Comparison of ENCODE assay signal across 22 cellular contexts in genomic region chr7:140967438-140967837, GRCh38.
"Had no signal": no experiment of that assay in that cellular context is flagged by ENCODE, and none has a peak within 500 bp of the region (broad histone marks: within the 10 kb centered on the region; RNA-seq: fewer than 3 reads in every experiment).

No MANE protein-coding gene starts in this region.

- H3K4me3 Mint-ChIP-seq: naive thymus-derived CD8-positive, alpha-beta T cell; nephron; neural crest cell; stimulated activated effector memory CD8-positive, alpha-beta T cell treated with anti-CD3 and anti-CD28 coated beads, Interleukin-12 subunit alpha, Interleukin-12 subunit beta, amount 100 ng/mL, for 72 hours; stimulated activated naive CD8-positive, alpha-beta T cell treated with anti-CD3 and anti-CD28 coated beads, Interleukin-15, Interleukin-2, amounts not matched to agents 100 ng/mL and 50 ng/mL, for 24 hours; type B pancreatic cell had no signal

- ATAC-seq: naive thymus-derived CD8-positive, alpha-beta T cell; sciatic nerve; stimulated activated effector memory CD8-positive, alpha-beta T cell treated with anti-CD3 and anti-CD28 coated beads, Interleukin-12 subunit alpha, Interleukin-12 subunit beta, amount 100 ng/mL, for 72 hours had no signal

- H3K4me3 ChIP-seq: left ventricle myocardium inferior, lung, right atrium auricular region, skin epidermis, suprapubic skin, thoracic aorta, tibial artery, uterus had no signal

- H3K36me3 ChIP-seq: left ventricle myocardium inferior, neutrophil, right atrium auricular region, suprapubic skin, thoracic aorta, tibial artery, uterus had no signal

- H3K9me3 Mint-ChIP-seq: naive thymus-derived CD8-positive, alpha-beta T cell; nephron; neural crest cell; stimulated activated effector memory CD8-positive, alpha-beta T cell treated with anti-CD3 and anti-CD28 coated beads, Interleukin-12 subunit alpha, Interleukin-12 subunit beta, amount 100 ng/mL, for 72 hours; stimulated activated naive CD8-positive, alpha-beta T cell treated with anti-CD3 and anti-CD28 coated beads, Interleukin-15, Interleukin-2, amounts not matched to agents 100 ng/mL and 50 ng/mL, for 24 hours; type B pancreatic cell had no signal

- H3K4me1 ChIP-seq: left ventricle myocardium inferior, right atrium auricular region, suprapubic skin, tibial artery, uterus had no signal

- H3K36me3 Mint-ChIP-seq: naive thymus-derived CD8-positive, alpha-beta T cell; stimulated activated effector memory CD8-positive, alpha-beta T cell treated with anti-CD3 and anti-CD28 coated beads, Interleukin-12 subunit alpha, Interleukin-12 subunit beta, amount 100 ng/mL, for 72 hours; type B pancreatic cell had no signal

- H3K9me3 ChIP-seq: neutrophil, right atrium auricular region, suprapubic skin, uterus had no signal

- DNase-seq: hypothalamus; islet precursor cell; left ventricle myocardium inferior; naive thymus-derived CD8-positive, alpha-beta T cell; occipital lobe; stimulated activated CD4-positive, alpha-beta T cell treated with anti-CD3 and anti-CD28 coated beads, Interleukin-4, amount 100 ng/mL, for 24 hours; stimulated activated naive CD4-positive, alpha-beta T cell; tibial artery; uterus had no signal

- H3K27ac Mint-ChIP-seq: naive thymus-derived CD8-positive, alpha-beta T cell; nephron; stimulated activated effector memory CD8-positive, alpha-beta T cell treated with anti-CD3 and anti-CD28 coated beads, Interleukin-12 subunit alpha, Interleukin-12 subunit beta, amount 100 ng/mL, for 72 hours; stimulated activated naive CD8-positive, alpha-beta T cell treated with anti-CD3 and anti-CD28 coated beads, Interleukin-15, Interleukin-2, amounts not matched to agents 100 ng/mL and 50 ng/mL, for 24 hours; type B pancreatic cell had no signal

- H3K4me1 Mint-ChIP-seq: naive thymus-derived CD8-positive, alpha-beta T cell; nephron; neural crest cell; stimulated activated effector memory CD8-positive, alpha-beta T cell treated with anti-CD3 and anti-CD28 coated beads, Interleukin-12 subunit alpha, Interleukin-12 subunit beta, amount 100 ng/mL, for 72 hours had no signal

- H3K27me3 ChIP-seq: neutrophil, right atrium auricular region, suprapubic skin, tibial artery, uterus had no signal

- H3K27ac ChIP-seq: left ventricle myocardium inferior, neutrophil, right atrium auricular region, skin epidermis, suprapubic skin, thoracic aorta, tibial artery, uterus had no signal

- H3K27me3 Mint-ChIP-seq: progenitor cell of endocrine pancreas; stimulated activated naive CD8-positive, alpha-beta T cell treated with anti-CD3 and anti-CD28 coated beads, Interleukin-15, Interleukin-2, amounts not matched to agents 100 ng/mL and 50 ng/mL, for 24 hours; type B pancreatic cell had no signal
